ENCODE assay signal across 6 cellular contexts in genomic region chr16:52052818-52053217, GRCh38.
"Had no signal": no experiment of that assay in that cellular context is flagged by ENCODE, and none has a peak within 500 bp of the region (broad histone marks: within the 10 kb centered on the region; RNA-seq: fewer than 3 reads in every experiment).

No MANE protein-coding gene starts in this region.

- H3K9me3 Mint-ChIP-seq: GM23338, H9 had no signal

- H3K27me3 Mint-ChIP-seq: IgD-negative memory B cell had no signal

- H3K36me3 Mint-ChIP-seq: IgD-negative memory B cell had no signal

- DNase-seq: H9, HCEC 1CT, KBM-7 had no signal

- H3K4me3 Mint-ChIP-seq: GM23338, H9, IgD-negative memory B cell had no signal

- H3K27ac Mint-ChIP-seq: GM23338, H9, IgD-negative memory B cell had no signal

- ATAC-seq: GM23338 had no signal

- H3K4me1 Mint-ChIP-seq: GM23338, H9, IgD-negative memory B cell had no signal

- H3K27ac ChIP-seq: KMS-11 had no signal

- H3K4me3 ChIP-seq: GM23338 had no signal

- H3K9ac ChIP-seq: KMS-11 had no signal
